18 cellular contexts compared by ENCODE assay signal in the genomic region with DNA sequence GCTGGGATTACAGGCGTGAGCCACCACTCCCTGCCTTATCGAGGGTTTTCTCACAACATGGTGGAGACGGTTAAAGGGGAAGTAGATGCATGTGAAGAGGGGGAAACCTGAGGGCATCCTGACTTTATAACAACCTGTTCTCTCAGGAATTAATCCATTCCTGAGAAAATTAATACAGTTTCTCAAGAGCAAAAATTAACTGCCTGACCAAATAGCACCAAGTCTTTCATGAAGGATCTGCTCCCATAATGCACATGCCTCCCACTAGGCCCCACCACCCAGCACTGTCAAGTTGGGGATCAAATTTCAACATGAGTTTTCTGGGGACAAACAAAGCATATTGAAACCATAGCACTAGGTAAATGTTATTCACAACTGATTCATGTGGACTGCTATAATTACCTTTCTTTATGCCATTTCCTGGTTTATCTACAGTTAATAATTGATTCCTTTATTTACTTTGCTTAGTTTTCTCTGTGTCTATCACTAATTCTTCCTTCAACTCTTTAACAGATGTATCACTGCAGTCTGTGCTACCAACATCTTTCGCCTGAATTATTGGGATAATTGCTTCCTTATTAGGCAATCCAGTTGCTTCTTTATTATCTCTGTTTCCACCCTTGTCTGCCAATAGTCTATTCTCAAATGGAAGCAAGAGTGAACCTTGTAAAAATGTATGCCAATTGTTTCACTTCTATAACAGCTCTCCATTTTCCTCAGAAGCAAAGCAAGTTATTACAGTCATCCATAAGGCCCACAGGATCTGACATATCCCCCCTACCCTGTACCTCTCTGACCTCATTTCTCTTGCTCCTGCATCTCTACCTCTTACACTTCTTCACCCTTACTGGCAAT. TPM values are rescaled to one million over a fixed set of nuclear protein-coding genes. Genes with fewer than 3 reads are reported as not detected.
DNase-seq lines count a peak whose midpoint lies in the region; FAIRE-seq and TF ChIP-seq lines count a peak whose summit lies in the region.
"Had no signal": no experiment of that assay in that cellular context is flagged by ENCODE, and none has a peak within 500 bp of the region (broad histone marks: within the 10 kb centered on the region; RNA-seq: fewer than 3 reads in every experiment).

No MANE protein-coding gene starts in this region.

- 88% methylated on average over 4 of the region's 4 CpGs; no CpG with 5 or more reads in 1 of the 2 experiments for WGBS in H1 (ENCODE audit: extremely low coverage in 1 of 2, insufficient coverage in 1 of 2, insufficient read length in 1 of 2, insufficient replicate concordance in 2 of 2, low coverage in 1 of 2, low lambda C conversion rate in 2 of 2, missing lambda C conversion rate in 1 of 2), 2 experiments

- no peak overlapping the region for H2AK5ac ChIP-seq in H1 (ENCODE audit: low read depth, low read length)

- no peak overlapping the region for H3K23ac ChIP-seq in H1 (ENCODE audit: insufficient read length)

- no peak overlapping the region for H3K4ac ChIP-seq in H1 (replicated peaks; ENCODE audit: insufficient read length, low read depth, low read length)

- no peak overlapping the region for H3K9ac ChIP-seq in H1 (replicated peaks in 1 of 4; ENCODE audit: extremely low read depth in 1 of 4, low read depth in 3 of 4, low read length in 3 of 4)

- no peak overlapping the region for H3K18ac ChIP-seq in H1 (ENCODE audit: extremely low read depth, low read length)

- no peak overlapping the region for H4K5ac ChIP-seq in H1 (ENCODE audit: insufficient read length, low read depth, low read length)

- H3K27me3 ChIP-seq in H1 (replicated peaks in 1 of 4; ENCODE audit: control insufficient read depth in 3 of 4, extremely low read depth in 1 of 4, insufficient read depth in 3 of 4, low read length in 3 of 4) (no peaks in the 10 kb centered on the region), osteoblast (ENCODE audit: insufficient read depth, low read length) (no peaks in the 10 kb centered on the region)
- H3K27me3 ChIP-seq: colonic mucosa, tibial artery had no signal

- POLR2A ChIA-PET in H1 (lab: Charles Lee; ENCODE audit: partially characterized antibody): no interaction called here

- H4K20me1 ChIP-seq in H1 (replicated peaks in 1 of 2; ENCODE audit: control insufficient read depth in 1 of 2, insufficient read depth in 2 of 2, low read length in 2 of 2) (no peaks in the 10 kb centered on the region), osteoblast (ENCODE audit: insufficient read depth, low read length) (no peaks in the 10 kb centered on the region)

- H4K8ac ChIP-seq in H1 (ENCODE audit: extremely low read depth, insufficient read depth, low read length): no peak overlapping the region

- H3K56ac ChIP-seq in H1 (replicated peaks; ENCODE audit: insufficient read length, low read depth, low read length): no peak overlapping the region

- CTCF ChIA-PET in H1 (lab: Charles Lee; ENCODE audit: partially characterized antibody): no interaction called here

- H2BK15ac ChIP-seq in H1 (ENCODE audit: low read length): no peak overlapping the region

- H4K91ac ChIP-seq in H1 (replicated peaks; ENCODE audit: insufficient read length, low read length): no peak overlapping the region

- peak; percentile 83 for DNase-seq in DMS53 treated with DMSO at 0.1 percent for 48 hours (lab: John Stamatoyannopoulos, UW; ENCODE audit: unreplicated experiment)
- DNase-seq in NCI-H146 treated with DMSO at 0.1 percent for 48 hours (lab: John Stamatoyannopoulos, UW; ENCODE audit: unreplicated experiment): peak; percentile 88
- DNase-seq in H1 (ENCODE audit: low read depth in 1 of 2, low spot score in 2 of 2): no peak
- DNase-seq in osteoblast (ENCODE audit: insufficient read length, low spot score, missing footprints): peak; percentile 13
- no peak for DNase-seq in NCI-H2227 (lab: John Stamatoyannopoulos, UW; ENCODE audit: unreplicated experiment)
- DNase-seq in hippocampal formation (lab: John Stamatoyannopoulos, UW): no peak
- DNase-seq in cerebellum (ENCODE audit: low spot score): no peak
- DNase-seq: activated T-cell treated with anti-CD3 and anti-CD28 coated beads, Interleukin-2, amount 50 U/mL, for 72 hours; amniotic stem cell; C1 segment of cervical spinal cord; colonic mucosa; erythroblast; head of caudate nucleus; naive thymus-derived CD8-positive, alpha-beta T cell; retina; SHP77 treated with DMSO at 0.1 percent for 48 hours; stimulated activated CD4-positive, alpha-beta T cell treated with anti-CD3 and anti-CD28 coated beads, Interleukin-4, amount 100 ng/mL, for 1 hour; tibial artery had no signal

- H3K79me1 ChIP-seq in H1 (ENCODE audit: low read depth, low read length): no peaks in the 10 kb centered on the region

- no peak overlapping the region for H2BK5ac ChIP-seq in H1 (ENCODE audit: low read depth, low read length)

- 0 out of 4 replicates have a peak, but pooled peaks cover 0 to 3% of the 10 kb centered on the region in 2 experiments for H3K9me3 ChIP-seq in H1 (ENCODE audit: insufficient read depth in 2 of 2, low read depth in 1 of 2, low read length in 1 of 2)
- no peaks in the 10 kb centered on the region for H3K9me3 ChIP-seq in osteoblast (ENCODE audit: low read depth, low read length)
- H3K9me3 ChIP-seq: colonic mucosa, tibial artery had no signal

- no peak for TF ChIP-seq EP300 in H1 (IDR thresholded peaks at IDR 0.05; ENCODE audit: borderline replicate concordance in 1 of 2, low read depth in 2 of 2, low read length in 2 of 2)

- H3K4me1 ChIP-seq in H1 (replicated peaks in 1 of 4; ENCODE audit: control insufficient read depth in 3 of 4, insufficient read depth in 4 of 4, low read length in 3 of 4) (peaks cover 0 to 3% (median 0%) of the 10 kb centered on the region in 4 experiments; a peak in 1 of 7 replicates), osteoblast (ENCODE audit: insufficient read depth, low read length) (peaks cover 2% of the 10 kb centered on the region)
- H3K4me1 ChIP-seq: colonic mucosa had no signal

- H2BK120ac ChIP-seq in H1 (replicated peaks; ENCODE audit: low read depth, low read length): no peak overlapping the region

- H3K23me2 ChIP-seq in H1 (ENCODE audit: low read depth, low read length): no peaks in the 10 kb centered on the region

- H3K36me3 ChIP-seq in H1 (ENCODE audit: control insufficient read depth in 2 of 4, insufficient read depth in 4 of 4, low read length in 3 of 4): no peaks in the 10 kb centered on the region
- no peaks in the 10 kb centered on the region for H3K36me3 ChIP-seq in osteoblast (ENCODE audit: insufficient read depth, low read length)
- H3K36me3 ChIP-seq: colonic mucosa, tibial artery had no signal

- no peak overlapping the region for H3K4me3 ChIP-seq in H1 (ENCODE audit: extremely low read depth in 1 of 4, insufficient read depth in 2 of 4, low read depth in 3 of 4, low read length in 4 of 4)
- no peak overlapping the region for H3K4me3 ChIP-seq in osteoblast (ENCODE audit: insufficient read depth, low read length)
- H3K4me3 ChIP-seq: colonic mucosa, tibial artery had no signal

- no peak for TF ChIP-seq RAD21 in H1 (IDR thresholded peaks at IDR 0.05 in 1 of 2, conservative IDR thresholded peaks at IDR 0.05 in 1 of 2; ENCODE audit: low read depth in 2 of 2, low read length in 2 of 2)

- no peak overlapping the region for H2BK12ac ChIP-seq in H1 (ENCODE audit: low read depth, low read length)

- TF ChIP-seq CTCF in H1 (IDR thresholded peaks at IDR 0.05; ENCODE audit: control extremely low read depth in 1 of 3, insufficient read depth in 1 of 3, low read depth in 1 of 3, low read length in 3 of 3) (no peak), osteoblast (IDR thresholded peaks at IDR 0.05; ENCODE audit: extremely low read depth, low read depth, low read length) (no peak)

- no peak for FAIRE-seq in H1 (lab: Jason Lieb, UNC)

- no peak overlapping the region for H3K4me2 ChIP-seq in H1 (ENCODE audit: insufficient read depth in 1 of 2, low read depth in 2 of 2, low read length in 2 of 2)
- no peak overlapping the region for H3K4me2 ChIP-seq in osteoblast (ENCODE audit: insufficient read depth, low read length)

- H3K79me2 ChIP-seq in H1 (ENCODE audit: control insufficient read depth in 1 of 2, insufficient read depth in 2 of 2, low read length in 2 of 2) (no peaks in the 10 kb centered on the region), osteoblast (ENCODE audit: insufficient read depth, low read length) (no peaks in the 10 kb centered on the region)

- no peak overlapping the region for H3K14ac ChIP-seq in H1 (ENCODE audit: insufficient read length)

- no peak overlapping the region for H3K27ac ChIP-seq in H1 (ENCODE audit: low read depth, low read length)
- no peak overlapping the region for H3K27ac ChIP-seq in osteoblast (ENCODE audit: low read depth, low read length)
- H3K27ac ChIP-seq: colonic mucosa had no signal

- no peak for TF ChIP-seq POLR2A in H1 (IDR thresholded peaks at IDR 0.05; ENCODE audit: control extremely low read depth in 1 of 2, low read depth in 2 of 2, low read length in 2 of 2)

- H2BK20ac ChIP-seq in H1 (ENCODE audit: low read length): no peak overlapping the region

- H2AFZ ChIP-seq in H1 (ENCODE audit: low read length) (0 out of 2 replicates have a peak overlapping the region, but pooled peaks have one; percentile 2), osteoblast (ENCODE audit: low read length) (no peak overlapping the region)

TF ChIP-seq in H1, 55 proteins besides CTCF, POLR2A, EP300 and RAD21 (continues in another document):
- TF ChIP-seq CBX8 (IDR thresholded peaks at IDR 0.05; ENCODE audit: borderline replicate concordance, low read depth, low read length) (no peak), SIRT6 (IDR thresholded peaks at IDR 0.05; ENCODE audit: low read length) (no peak)

RNA-seq across cellular contexts. Expression of a gene that starts 12.9 kb away (rescaled TPM):
- 36.1 and 36.7 TPM in 2 replicates for total RNA-seq in H1 (2021; fragmentation: NEBNext Ultra II Directional; extraction: Animal tissue kit (Norgen Biotek cat#: 25700))
- polyA plus RNA-seq in H1 (2011; rRNA removed): 18.0 and 18.5 TPM in 2 replicates
- 17.4 TPM for polyA plus RNA-seq in H1 (2011; cell fraction: cytosol; rRNA removed)
- 15.0 TPM for polyA plus RNA-seq in H1 (2011; cell fraction: nucleus; rRNA removed)
- polyA plus RNA-seq in H1 (2012, experiment 1 of 2): 31.1 to 32.1 TPM (median 31.4 TPM) in 4 replicates
- polyA plus RNA-seq in H1 (2012, experiment 2 of 2): 11.7 TPM
- polyA plus RNA-seq in H1 (2013, experiment 1 of 2): 24.8 TPM
- polyA plus RNA-seq in H1 (2013, experiment 2 of 2): 24.5 TPM
- polyA minus RNA-seq in H1 (2011; rRNA and poly(A)+ RNA removed): 19.2 and 21.0 TPM in 2 replicates
- polyA minus RNA-seq in H1 (2011; cell fraction: cytosol; rRNA and poly(A)+ RNA removed): 6.9 TPM
- 29.0 TPM for polyA minus RNA-seq in H1 (2011; cell fraction: nucleus; rRNA and poly(A)+ RNA removed)
- 79.6 and 90.5 TPM in 2 replicates for total RNA-seq in osteoblast
- total RNA-seq in cerebellum: 51.1 TPM

RNA-seq across cellular contexts. Expression of a gene that starts 53.1 kb away (rescaled TPM):
- total RNA-seq in H1 (2021; fragmentation: NEBNext Ultra II Directional; extraction: Animal tissue kit (Norgen Biotek cat#: 25700)): 45.9 and 51.6 TPM in 2 replicates
- 41.9 and 62.2 TPM in 2 replicates for polyA plus RNA-seq in H1 (2011; rRNA removed)
- 50.9 TPM for polyA plus RNA-seq in H1 (2011; cell fraction: cytosol; rRNA removed)
- 60.5 TPM for polyA plus RNA-seq in H1 (2011; cell fraction: nucleus; rRNA removed)
- 30.6 to 46.8 TPM (median 35.0 TPM) in 4 replicates for polyA plus RNA-seq in H1 (2012, experiment 1 of 2)
- polyA plus RNA-seq in H1 (2012, experiment 2 of 2): 23.7 TPM
- 34.6 TPM for polyA plus RNA-seq in H1 (2013, experiment 1 of 2)
- 35.5 TPM for polyA plus RNA-seq in H1 (2013, experiment 2 of 2)
- 148 and 197 TPM in 2 replicates for polyA minus RNA-seq in H1 (2011; rRNA and poly(A)+ RNA removed)
- 40.1 TPM for polyA minus RNA-seq in H1 (2011; cell fraction: cytosol; rRNA and poly(A)+ RNA removed)
- polyA minus RNA-seq in H1 (2011; cell fraction: nucleus; rRNA and poly(A)+ RNA removed): 51.1 TPM
- total RNA-seq in osteoblast (35.7 and 42.7 TPM in 2 replicates), cerebellum (38.5 TPM)

Comparison
In these comparisons a context has a peak if more than half of its experiments do, and no peak if none do; other contexts are left out.
1. DNase-seq: peak in DMS53 treated with DMSO at 0.1 percent for 48 hours (single experiment), NCI-H146 treated with DMSO at 0.1 percent for 48 hours (single experiment) and osteoblast (single experiment); none in H1 (0 of 2), NCI-H2227 (single experiment), hippocampal formation (0 of 2) and cerebellum (single experiment).